In genomic region chr17:44779211-44780025, GRCh38 we compare ENCODE assay signal across 8 cellular contexts. TPM values are rescaled to one million over a fixed set of nuclear protein-coding genes. Genes with fewer than 3 reads are reported as not detected.
DNase-seq lines count a peak whose midpoint lies in the region; ATAC-seq and FAIRE-seq lines count a peak whose summit lies in the region.

No MANE protein-coding gene starts in this region.

- peak; percentile 78 for DNase-seq in A172 (ENCODE audit: low spot score)
- peak; percentile 85 for DNase-seq in GM19239 (ENCODE audit: insufficient read length, low spot score)
- peak; percentile 64 for DNase-seq in NCI-H345 (lab: John Stamatoyannopoulos, UW)
- DNase-seq in activated CD4-positive, alpha-beta T cell treated with anti-CD3 and anti-CD28 coated beads for 4 hours: peak; percentile 78 to 84
- DNase-seq in cerebellum (ENCODE audit: low spot score): peak; percentile 77
- peak; percentile 80 for DNase-seq in kidney tubule cell (ENCODE audit: low spot score)
- peak; percentile 55 to 81 for DNase-seq in stimulated activated CD4-positive, alpha-beta T cell treated with anti-CD3 and anti-CD28 coated beads, Interleukin-1b, Interleukin-23, amount 100 ng/mL, for 1 hour (ENCODE audit: low read depth in 2 of 2)

- FAIRE-seq in GM19239 (lab: Jason Lieb, UNC): peak; percentile 86

- ATAC-seq in GM21717 (IDR thresholded peaks at IDR 0.05; ENCODE audit: unreplicated experiment): no peak

RNA-seq across cellular contexts. Expression of gene ADAM11, which starts 20.6 kb away (rescaled TPM):
- 2.2 and 2.8 TPM in 2 replicates for total RNA-seq in A172 (2014; rRNA removed; shearing (Covaris generic))
- total RNA-seq in cerebellum: 8.0 TPM

RNA-seq across cellular contexts. Expression of gene GJC1, which starts 50.7 kb away (rescaled TPM):
- 89.1 and 114 TPM in 2 replicates for total RNA-seq in A172 (2014; rRNA removed; shearing (Covaris generic))
- total RNA-seq in cerebellum: 32.5 TPM
